Comparison of ENCODE assay signal across 16 cellular contexts in the genomic region with DNA sequence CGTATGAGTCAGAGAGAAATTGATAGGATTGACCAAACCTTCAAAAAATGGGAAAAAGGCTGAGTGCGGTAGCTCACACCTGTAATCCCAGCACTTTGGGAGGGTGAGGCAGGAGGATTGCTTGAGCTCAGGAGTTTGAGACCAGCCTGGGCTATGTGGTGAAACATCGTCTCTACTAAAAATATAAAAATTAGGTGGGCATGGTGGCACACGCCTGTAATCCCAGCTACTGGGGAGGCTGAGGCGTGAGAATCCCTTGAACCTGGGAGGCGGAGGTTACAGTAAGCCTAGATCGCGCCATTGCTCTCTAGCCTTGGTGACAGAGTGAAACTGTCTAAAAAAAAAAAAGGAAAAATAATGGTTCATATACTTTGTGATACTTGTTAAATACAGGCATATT. TPM values are rescaled to one million over a fixed set of nuclear protein-coding genes. Genes with fewer than 3 reads are reported as not detected.
"Had no signal": no experiment of that assay in that cellular context is flagged by ENCODE, and none has a peak within 500 bp of the region (broad histone marks: within the 10 kb centered on the region; RNA-seq: fewer than 3 reads in every experiment).

No MANE protein-coding gene starts in this region.

RNA-seq across cellular contexts. Expression of a gene that starts 59.9 kb away (rescaled TPM):
- total RNA-seq: myocyte; naive thymus-derived CD8-positive, alpha-beta T cell; natural killer cell treated with Interleukin-12 subunit alpha and Interleukin-12 subunit beta and Interleukin-15 and Interleukin-18, amount 100 ng/mL, for 72 hours; neural crest cell; omental fat pad; ovary; pulmonary artery endothelial cell; right atrium auricular region; smooth muscle cell; stomach; subcutaneous adipose tissue; suprapubic skin; transverse colon; upper lobe of right lung; urinary bladder had no signal
- polyA plus RNA-seq: naive thymus-derived CD8-positive, alpha-beta T cell; smooth muscle cell; stomach; thymus; urinary bladder had no signal
